In genomic region chr3:43478839-43479238, GRCh38 we compare ENCODE assay signal across 8 cellular contexts.
A peak's percentile ranks its signal among the peaks of the same experiment; 100 is the strongest.
DNase-seq lines count a peak whose midpoint lies in the region; ATAC-seq, FAIRE-seq and TF ChIP-seq lines count a peak whose summit lies in the region.
"Not testable (repeated sequence)": the region's sequence is repeated elsewhere in the genome, so short reads cannot be mapped to it uniquely, and the experiment has no call there.

No MANE protein-coding gene starts in this region.

- not testable (repeated sequence) for TF ChIP-seq CTCF in GM23338 (conservative IDR thresholded peaks at IDR 0.05; ENCODE audit: low read depth in 2 of 2); gastroesophageal sphincter (IDR thresholded peaks at IDR 0.05); keratinocyte (optimal IDR thresholded peaks at IDR 0.05 in 1 of 3, IDR thresholded peaks at IDR 0.05 in 1 of 3, conservative IDR thresholded peaks at IDR 0.05 in 1 of 3; ENCODE audit: extremely low read depth in 1 of 3, insufficient read depth in 2 of 3, low read length in 3 of 3)

- peak overlapping the region; percentile 83 to 99 (median 99) for H3K27ac Mint-ChIP-seq in CD4-positive, alpha-beta memory T cell
- not testable (repeated sequence) for H3K27ac Mint-ChIP-seq in GM23338
- peak overlapping the region; percentile 91 for H3K27ac Mint-ChIP-seq in T-helper 17 cell
- peak overlapping the region; percentile 87 for H3K27ac Mint-ChIP-seq in activated naive CD8-positive, alpha-beta T cell
- peak overlapping the region; percentile 95 for H3K27ac Mint-ChIP-seq in natural killer cell treated with Interleukin-12 subunit alpha and Interleukin-12 subunit beta and Interleukin-15 and Interleukin-18, amount 100 ng/mL, for 72 hours

- dilution Hi-C loops in keratinocyte (cut with MboI; ENCODE audit: extremely low pct_ligation_motif_present, low sequenced_read_pairs): not testable (repeated sequence)

- peak overlapping the region; percentile 55 for H3K4me2 ChIP-seq in GM23338
- not testable (repeated sequence) for H3K4me2 ChIP-seq in keratinocyte (ENCODE audit: control insufficient read depth, extremely low read depth, insufficient read depth, low read depth, low read length)

- WGBS in gastroesophageal sphincter (ENCODE audit: low coverage in 1 of 2), 2 donors: 35 to 59% methylated on average over 2 of the region's 2 CpGs

- TF ChIP-seq POLR2A in gastroesophageal sphincter (IDR thresholded peaks at IDR 0.05): not testable (repeated sequence)

- H3K9me3 Mint-ChIP-seq in CD4-positive, alpha-beta memory T cell: peaks cover 0 to 11% (median 5%) of the 10 kb centered on the region in 8 donors
- H3K9me3 Mint-ChIP-seq in GM23338: peaks cover 23% of the 10 kb centered on the region; the same call in 2 of the 3 replicates
- H3K9me3 Mint-ChIP-seq in activated naive CD8-positive, alpha-beta T cell (ENCODE audit: low read depth): peaks cover 15% of the 10 kb centered on the region
- not testable (repeated sequence) for H3K9me3 Mint-ChIP-seq in natural killer cell treated with Interleukin-12 subunit alpha and Interleukin-12 subunit beta and Interleukin-15 and Interleukin-18, amount 100 ng/mL, for 72 hours

- H3K4me1 Mint-ChIP-seq in CD4-positive, alpha-beta memory T cell: peaks cover 38 to 66% (median 51%) of the 10 kb centered on the region in 4 donors
- H3K4me1 Mint-ChIP-seq in GM23338 (peaks cover 54% of the 10 kb centered on the region), T-helper 17 cell (peaks cover 21% of the 10 kb centered on the region)
- H3K4me1 Mint-ChIP-seq in activated naive CD8-positive, alpha-beta T cell (ENCODE audit: low read depth): peaks cover 59% of the 10 kb centered on the region
- H3K4me1 Mint-ChIP-seq in natural killer cell treated with Interleukin-12 subunit alpha and Interleukin-12 subunit beta and Interleukin-15 and Interleukin-18, amount 100 ng/mL, for 72 hours (ENCODE audit: low read depth in 2 of 2): peaks cover 43 to 44% of the 10 kb centered on the region in 2 donors

- H3K36me3 Mint-ChIP-seq in CD4-positive, alpha-beta memory T cell: peaks cover 22 to 27% of the 10 kb centered on the region in 2 donors
- H3K36me3 Mint-ChIP-seq in GM23338 (ENCODE audit: low read depth): peaks cover 30% of the 10 kb centered on the region
- not testable (repeated sequence) for H3K36me3 Mint-ChIP-seq in T-helper 17 cell (ENCODE audit: low read depth); activated naive CD8-positive, alpha-beta T cell; natural killer cell treated with Interleukin-12 subunit alpha and Interleukin-12 subunit beta and Interleukin-15 and Interleukin-18, amount 100 ng/mL, for 72 hours

- H3K79me2 ChIP-seq in GM23338 (replicated peaks; ENCODE audit: insufficient read depth); keratinocyte (ENCODE audit: control insufficient read depth, insufficient read depth, low read length): not testable (repeated sequence)

- H3K27me3 ChIP-seq in CD4-positive, alpha-beta memory T cell (ENCODE audit: insufficient read depth, low read length); gastroesophageal sphincter; keratinocyte (ENCODE audit: control insufficient read depth, extremely low read depth, insufficient read depth, low read length); subcutaneous abdominal adipose tissue (ENCODE audit: control insufficient read depth in 5 of 5, insufficient read depth in 4 of 5, low read length in 5 of 5): not testable (repeated sequence)
- H3K27me3 ChIP-seq in GM23338 (ENCODE audit: insufficient read depth): peaks cover 44% of the 10 kb centered on the region

- not testable (repeated sequence) for H3K9me1 ChIP-seq in keratinocyte (ENCODE audit: control insufficient read depth, extremely low read depth, insufficient read depth, low read length)

- peak; percentile 34 for FAIRE-seq in keratinocyte (lab: Jason Lieb, UNC)

- H3K9me3 ChIP-seq in CD4-positive, alpha-beta memory T cell (ENCODE audit: control insufficient read depth in 1 of 2, low read length in 2 of 2); T-helper 17 cell (ENCODE audit: control insufficient read depth, low read length, poor library complexity, severe bottlenecking); gastroesophageal sphincter; keratinocyte (ENCODE audit: control insufficient read depth, low read depth, low read length); subcutaneous abdominal adipose tissue (ENCODE audit: control insufficient read depth in 5 of 5, low read length in 5 of 5): not testable (repeated sequence)

- peaks cover 44% of the 10 kb centered on the region for H3K4me1 ChIP-seq in CD4-positive, alpha-beta memory T cell (ENCODE audit: insufficient read depth, low read length)
- peaks cover 34% of the 10 kb centered on the region for H3K4me1 ChIP-seq in GM23338 (ENCODE audit: insufficient read depth)
- peaks cover 0 to 22% (median 0%) of the 10 kb centered on the region in 3 donors for H3K4me1 ChIP-seq in gastroesophageal sphincter
- not testable (repeated sequence) for H3K4me1 ChIP-seq in keratinocyte (ENCODE audit: control insufficient read depth, extremely low read depth, insufficient read depth, low read length)
- H3K4me1 ChIP-seq in subcutaneous abdominal adipose tissue (ENCODE audit: control insufficient read depth in 5 of 5, insufficient read depth in 5 of 5, low read length in 5 of 5): peaks cover 0 to 20% (median 8%) of the 10 kb centered on the region in 5 donors

- H3K36me3 ChIP-seq in CD4-positive, alpha-beta memory T cell (ENCODE audit: insufficient read depth, low read length); GM23338 (ENCODE audit: insufficient read depth); gastroesophageal sphincter; keratinocyte (ENCODE audit: control insufficient read depth in 2 of 2, extremely low read depth in 1 of 2, insufficient read depth in 2 of 2, low read length in 2 of 2); subcutaneous abdominal adipose tissue (ENCODE audit: control insufficient read depth in 5 of 5, insufficient read depth in 5 of 5, low read length in 5 of 5): not testable (repeated sequence)

- not testable (repeated sequence) for H2AFZ ChIP-seq in GM23338; keratinocyte (ENCODE audit: control insufficient read depth, low read length)

- not testable (repeated sequence) for H3K4me3 ChIP-seq in CD4-positive, alpha-beta memory T cell (ENCODE audit: low read length in 2 of 2); gastroesophageal sphincter; keratinocyte (ENCODE audit: control insufficient read depth in 2 of 3, extremely low read depth in 1 of 3, insufficient read depth in 2 of 3, low read depth in 1 of 3, low read length in 3 of 3); subcutaneous abdominal adipose tissue (ENCODE audit: low read depth in 1 of 5, low read length in 5 of 5)
- peak overlapping the region; percentile 29 for H3K4me3 ChIP-seq in GM23338

- CTCF ChIA-PET in CD4-positive, alpha-beta memory T cell (lab: Charles Lee; ENCODE audit: partially characterized antibody): interaction anchor here (0.8 to 5.0 kb wide), 4 partner anchors 24 to 134 kb away, joined by 3 to 30 read pairs (median 4); no protein-coding TSS in a partner anchor

- not testable (repeated sequence) for TF ChIP-seq EP300 in gastroesophageal sphincter (IDR thresholded peaks at IDR 0.05)

- intact Hi-C loops in CD4-positive, alpha-beta memory T cell (cut with micrococcal nuclease): not testable (repeated sequence)

- DNase-seq in CD4-positive, alpha-beta memory T cell; GM23338 (ENCODE audit: low spot score); T-helper 17 cell; keratinocyte (ENCODE audit: low read depth, low spot score); natural killer cell treated with Interleukin-12 subunit alpha and Interleukin-12 subunit beta and Interleukin-15 and Interleukin-18, amount 100 ng/mL, for 72 hours (ENCODE audit: low spot score): not testable (repeated sequence)

- POLR2A ChIA-PET in CD4-positive, alpha-beta memory T cell (lab: Charles Lee; ENCODE audit: partially characterized antibody): interaction anchor here (0.9 to 3.7 kb wide), 10 partner anchors 11 to 299 kb away, joined by 3 to 26 read pairs (median 6); partner anchors contain the start of gene SNRK

- not testable (repeated sequence) for H3K9ac ChIP-seq in keratinocyte (ENCODE audit: control insufficient read depth, extremely low read depth, insufficient read depth, low read length); subcutaneous abdominal adipose tissue (ENCODE audit: low read length in 5 of 5)

- H3K4me3 Mint-ChIP-seq in CD4-positive, alpha-beta memory T cell: peak overlapping the region in 2 of 8 donors; percentile 7 to 78
- peak overlapping the region; percentile 47 for H3K4me3 Mint-ChIP-seq in GM23338
- H3K4me3 Mint-ChIP-seq in T-helper 17 cell; activated naive CD8-positive, alpha-beta T cell; natural killer cell treated with Interleukin-12 subunit alpha and Interleukin-12 subunit beta and Interleukin-15 and Interleukin-18, amount 100 ng/mL, for 72 hours: not testable (repeated sequence)

- ATAC-seq in GM23338: peak; percentile 51
- not testable (repeated sequence) for ATAC-seq in T-helper 17 cell; gastroesophageal sphincter; natural killer cell treated with Interleukin-12 subunit alpha and Interleukin-12 subunit beta and Interleukin-15 and Interleukin-18, amount 100 ng/mL, for 72 hours

- not testable (repeated sequence) for H3K27me3 Mint-ChIP-seq in CD4-positive, alpha-beta memory T cell; T-helper 17 cell; activated naive CD8-positive, alpha-beta T cell; natural killer cell treated with Interleukin-12 subunit alpha and Interleukin-12 subunit beta and Interleukin-15 and Interleukin-18, amount 100 ng/mL, for 72 hours
- H3K27me3 Mint-ChIP-seq in GM23338 (ENCODE audit: insufficient read depth, low read depth, poor library complexity): peaks cover 17% of the 10 kb centered on the region

- H3K27ac ChIP-seq in CD4-positive, alpha-beta memory T cell (ENCODE audit: low read depth, low read length); GM23338 (ENCODE audit: low read depth); keratinocyte (ENCODE audit: control insufficient read depth, insufficient read depth, low read length): not testable (repeated sequence)
- peak overlapping the region in 3 of 4 donors; percentile 16 to 38 (median 38) for H3K27ac ChIP-seq in gastroesophageal sphincter
- peak overlapping the region; percentile 47 for H3K27ac ChIP-seq in subcutaneous abdominal adipose tissue (ENCODE audit: low read depth, low read length)

- H3K9me2 ChIP-seq in GM23338 (ENCODE audit: insufficient read depth): not testable (repeated sequence)

- not testable (repeated sequence) for H3F3A ChIP-seq in GM23338 (replicated peaks; ENCODE audit: low read depth)

- peaks cover 12% of the 10 kb centered on the region for H4K20me1 ChIP-seq in GM23338 (replicated peaks; ENCODE audit: insufficient read depth)
- not testable (repeated sequence) for H4K20me1 ChIP-seq in keratinocyte (ENCODE audit: control insufficient read depth, extremely low read depth, insufficient read depth, low read length)
